8 cellular contexts compared by ENCODE assay signal in the genomic region with DNA sequence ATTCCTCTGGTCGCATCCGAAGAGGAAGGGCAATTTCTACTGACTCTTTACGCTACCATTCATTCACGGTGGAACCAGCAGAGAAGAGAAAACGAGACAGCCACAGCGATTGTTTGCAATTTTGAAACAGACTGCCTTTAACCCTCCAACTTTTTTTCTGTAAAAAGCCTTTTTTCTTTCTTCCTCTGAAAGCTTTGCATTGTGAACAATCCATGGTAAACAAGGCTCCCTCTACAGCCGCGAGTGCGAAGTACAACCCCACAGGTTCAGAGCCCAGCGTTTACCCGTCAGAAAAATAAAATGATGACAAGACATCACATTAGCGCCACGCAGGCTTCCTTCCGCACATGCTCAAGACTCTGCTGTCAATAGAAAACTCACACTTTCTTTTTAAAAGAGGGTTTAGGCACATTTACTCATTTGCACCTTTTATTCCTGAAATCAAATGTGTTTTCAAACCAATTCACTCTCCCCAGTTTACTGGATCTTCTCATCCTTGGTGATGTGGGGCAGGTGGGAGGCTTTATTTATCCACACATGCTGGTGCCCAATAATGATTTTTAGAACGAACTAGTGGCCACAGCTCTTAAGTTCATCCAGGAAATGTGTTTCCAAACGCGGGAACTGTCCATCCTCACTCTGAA.
A peak's percentile ranks its signal among the peaks of the same experiment; 100 is the strongest.
DNase-seq lines count a peak whose midpoint lies in the region; ATAC-seq and TF ChIP-seq lines count a peak whose summit lies in the region.

No MANE protein-coding gene starts in this region.

- peak; percentile 65 for TF ChIP-seq RAD21 in Ishikawa (IDR thresholded peaks at IDR 0.05; ENCODE audit: low read depth)

- TF ChIP-seq CTCF in AG04449 (IDR thresholded peaks at IDR 0.05; ENCODE audit: insufficient read depth, low read length, missing control alignments) = peak; percentile 76

- peak overlapping the region; percentile 65 for H3K4me3 ChIP-seq in AG04449 (ENCODE audit: low read depth, low read length)

- DNase-seq in AG04449 (ENCODE audit: low read depth, low spot score) = peak; percentile 26
- DNase-seq in OCI-M2 (lab: John Stamatoyannopoulos, UW; ENCODE audit: unreplicated experiment) = peak; percentile 75
- peak; percentile 77 for DNase-seq in activated T-cell treated with anti-CD3 and anti-CD28 coated beads for 4 hours
- DNase-seq in erythroblast (lab: John Stamatoyannopoulos, UW) = peak; percentile 70 to 77
- peak; percentile 79 for DNase-seq in myocyte (ENCODE audit: low read depth)
- peak; percentile 56 for DNase-seq in stimulated activated CD8-positive, alpha-beta memory T cell treated with anti-CD3 and anti-CD28 coated beads, Interleukin-7, amount 100 ng/mL, for 24 hours (ENCODE audit: low read depth)

- CTCF ChIA-PET in AG04449 (lab: Yijun Ruan, JAX) = interaction anchor here (1.0 to 2.5 kb wide), 17 partner anchors 8 to 251 kb away, joined by 3 to 26 read pairs (median 5); no protein-coding TSS in a partner anchor

- no peak for TF ChIP-seq POLR2A in erythroblast (IDR thresholded peaks at IDR 0.05; ENCODE audit: low read length)

- peak; percentile 74 for ATAC-seq in GM18861 (IDR thresholded peaks at IDR 0.05; ENCODE audit: unreplicated experiment)

- POLR2A ChIA-PET in AG04449 (lab: Yijun Ruan, JAX) = interaction anchor here (0.6 to 0.8 kb wide), 2 partner anchors 9 to 128 kb away, joined by 3 to 5 read pairs; no protein-coding TSS in a partner anchor

- TF ChIP-seq EP300 in Ishikawa (IDR thresholded peaks at IDR 0.05; ENCODE audit: borderline replicate concordance) = no peak

TF ChIP-seq in Ishikawa, 13 proteins besides CTCF, POLR2A, EP300 and RAD21:
- TF ChIP-seq MAX (IDR thresholded peaks at IDR 0.05) (no peak), YY1 (IDR thresholded peaks at IDR 0.05; ENCODE audit: low read depth) (no peak)
- TF ChIP-seq, protein P1, sequence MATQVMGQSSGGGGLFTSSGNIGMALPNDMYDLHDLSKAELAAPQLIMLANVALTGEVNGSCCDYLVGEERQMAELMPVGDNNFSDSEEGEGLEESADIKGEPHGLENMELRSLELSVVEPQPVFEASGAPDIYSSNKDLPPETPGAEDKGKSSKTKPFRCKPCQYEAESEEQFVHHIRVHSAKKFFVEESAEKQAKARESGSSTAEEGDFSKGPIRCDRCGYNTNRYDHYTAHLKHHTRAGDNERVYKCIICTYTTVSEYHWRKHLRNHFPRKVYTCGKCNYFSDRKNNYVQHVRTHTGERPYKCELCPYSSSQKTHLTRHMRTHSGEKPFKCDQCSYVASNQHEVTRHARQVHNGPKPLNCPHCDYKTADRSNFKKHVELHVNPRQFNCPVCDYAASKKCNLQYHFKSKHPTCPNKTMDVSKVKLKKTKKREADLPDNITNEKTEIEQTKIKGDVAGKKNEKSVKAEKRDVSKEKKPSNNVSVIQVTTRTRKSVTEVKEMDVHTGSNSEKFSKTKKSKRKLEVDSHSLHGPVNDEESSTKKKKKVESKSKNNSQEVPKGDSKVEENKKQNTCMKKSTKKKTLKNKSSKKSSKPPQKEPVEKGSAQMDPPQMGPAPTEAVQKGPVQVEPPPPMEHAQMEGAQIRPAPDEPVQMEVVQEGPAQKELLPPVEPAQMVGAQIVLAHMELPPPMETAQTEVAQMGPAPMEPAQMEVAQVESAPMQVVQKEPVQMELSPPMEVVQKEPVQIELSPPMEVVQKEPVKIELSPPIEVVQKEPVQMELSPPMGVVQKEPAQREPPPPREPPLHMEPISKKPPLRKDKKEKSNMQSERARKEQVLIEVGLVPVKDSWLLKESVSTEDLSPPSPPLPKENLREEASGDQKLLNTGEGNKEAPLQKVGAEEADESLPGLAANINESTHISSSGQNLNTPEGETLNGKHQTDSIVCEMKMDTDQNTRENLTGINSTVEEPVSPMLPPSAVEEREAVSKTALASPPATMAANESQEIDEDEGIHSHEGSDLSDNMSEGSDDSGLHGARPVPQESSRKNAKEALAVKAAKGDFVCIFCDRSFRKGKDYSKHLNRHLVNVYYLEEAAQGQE (IDR thresholded peaks at IDR 0.05; ENCODE audit: low read depth) = no peak

Comparison
In these comparisons a context has a peak if more than half of its experiments do, and no peak if none do; other contexts are left out.
1. Peak in every context shown above with its lines: DNase-seq, ATAC-seq and H3K4me3 ChIP-seq.
2. DNase-seq: peak in every context shown above with its lines; median percentile 79 in myocyte; 77 in activated T-cell treated with anti-CD3 and anti-CD28 coated beads for 4 hours; 75 in OCI-M2; 74 in erythroblast; 56 in stimulated activated CD8-positive, alpha-beta memory T cell treated with anti-CD3 and anti-CD28 coated beads, Interleukin-7, amount 100 ng/mL, for 24 hours; 26 in AG04449.